In genomic region chr12:119956047-119956446, GRCh38 we compare ENCODE assay signal across 18 cellular contexts. TPM values are rescaled to one million over a fixed set of nuclear protein-coding genes. Genes with fewer than 3 reads are reported as not detected.
DNase-seq lines count a peak whose midpoint lies in the region; ATAC-seq, FAIRE-seq and TF ChIP-seq lines count a peak whose summit lies in the region.
"Had no signal": no experiment of that assay in that cellular context is flagged by ENCODE, and none has a peak within 500 bp of the region (broad histone marks: within the 10 kb centered on the region; RNA-seq: fewer than 3 reads in every experiment).

No MANE protein-coding gene starts in this region.

- H3K9me3 ChIP-seq in mammary epithelial cell (replicated peaks; ENCODE audit: insufficient read depth, low read length) = peaks cover 13% of the 10 kb centered on the region
- no peaks in the 10 kb centered on the region for H3K9me3 ChIP-seq in pancreas

- H3K79me2 ChIP-seq in mammary epithelial cell (ENCODE audit: insufficient read depth, low read length) = no peaks in the 10 kb centered on the region

- H3K27ac ChIP-seq in mammary epithelial cell (ENCODE audit: insufficient read depth, low read depth, low read length) = no peak overlapping the region
- H3K27ac ChIP-seq in pancreas = no peak overlapping the region

- no peaks in the 10 kb centered on the region for H3K27me3 Mint-ChIP-seq in MCF 10A (ENCODE audit: insufficient read depth, unreplicated experiment)
- H3K27me3 Mint-ChIP-seq in HFFc6 (ENCODE audit: insufficient read depth) = peaks cover 3% of the 10 kb centered on the region
- H3K27me3 Mint-ChIP-seq: CD4-positive, alpha-beta T cell had no signal

- in situ Hi-C loops in mammary epithelial cell (cut with MboI; ENCODE audit: low sequenced_read_pairs in 2 of 2) = no loop called here

- POLR2A ChIA-PET in MCF 10A (lab: Yijun Ruan, JAX) = no interaction called here

- intact Hi-C loops in MCF 10A (cut with micrococcal nuclease) (no loop called here), mammary epithelial cell (cut with micrococcal nuclease) (no loop called here), pancreas (cut with DNase I) (no loop called here)

- H3K9me3 Mint-ChIP-seq in MCF 10A (ENCODE audit: unreplicated experiment) (no peaks in the 10 kb centered on the region), HFFc6 (peaks cover 34% of the 10 kb centered on the region)

- CTCF ChIA-PET in MCF 10A (lab: Yijun Ruan, JAX) (interaction anchor here (0.6 kb wide), 1 partner anchor 508 kb away, joined by 4 read pairs; no protein-coding TSS in a partner anchor), mammary epithelial cell (lab: Charles Lee; ENCODE audit: low non-redundant PET) (no interaction called here)

- H3K36me3 Mint-ChIP-seq in MCF 10A (ENCODE audit: insufficient read depth, unreplicated experiment) (no peaks in the 10 kb centered on the region), HFFc6 (ENCODE audit: low read depth) (peaks cover 11% of the 10 kb centered on the region; the same call in 1 of the 2 replicates)

- H3K27ac Mint-ChIP-seq in MCF 10A (ENCODE audit: low read depth, unreplicated experiment) = no peak overlapping the region
- H3K27ac Mint-ChIP-seq in HFFc6 = no peak overlapping the region
- H3K27ac Mint-ChIP-seq: CD4-positive, alpha-beta T cell had no signal

- TF ChIP-seq CTCF in MCF 10A (IDR thresholded peaks at IDR 0.05; ENCODE audit: unreplicated experiment) = no peak
- peak in 1 of 2 donors; percentile 9 for TF ChIP-seq CTCF in mammary epithelial cell (conservative IDR thresholded peaks at IDR 0.05 in 1 of 2, IDR thresholded peaks at IDR 0.05 in 1 of 2; ENCODE audit: extremely low read depth in 1 of 2, insufficient read depth in 1 of 2, low read depth in 1 of 2, low read length in 2 of 2)
- 0 out of 2 replicates have a peak, but pooled peaks have one; percentile 8 for TF ChIP-seq CTCF in HFFc6 (IDR thresholded peaks at IDR 0.05)
- no peak for TF ChIP-seq CTCF in pancreas (IDR thresholded peaks at IDR 0.05)

- ATAC-seq in pancreas (no peak), HG02642 (IDR thresholded peaks at IDR 0.05; ENCODE audit: poor library complexity, unreplicated experiment) (no peak)

- BruUV-seq in MCF 10A (replicated peaks; lab: Mats Ljungman, UMichigan) (no TSS peak), mammary epithelial cell (replicated peaks; lab: Mats Ljungman, UMichigan) (no TSS peak)

- no peak overlapping the region for H3K4me3 Mint-ChIP-seq in MCF 10A (ENCODE audit: unreplicated experiment)
- no peak overlapping the region for H3K4me3 Mint-ChIP-seq in HFFc6
- H3K4me3 Mint-ChIP-seq: CD4-positive, alpha-beta T cell had no signal

- H3K4me1 ChIP-seq in mammary epithelial cell (ENCODE audit: insufficient read depth, low read length) (no peaks in the 10 kb centered on the region), pancreas (no peaks in the 10 kb centered on the region)

- H2AFZ ChIP-seq in mammary epithelial cell (ENCODE audit: low read depth, low read length) = no peak overlapping the region

- H3K27me3 ChIP-seq in mammary epithelial cell (ENCODE audit: insufficient read depth, low read length) (no peaks in the 10 kb centered on the region), pancreas (no peaks in the 10 kb centered on the region)

- no peak for FAIRE-seq in pancreas (lab: Jason Lieb, UNC)

- H3K9ac ChIP-seq in mammary epithelial cell (ENCODE audit: insufficient read depth, low read length) = no peak overlapping the region

- no peaks in the 10 kb centered on the region for H4K20me1 ChIP-seq in mammary epithelial cell (ENCODE audit: insufficient read depth, low read length)

- H3K4me1 Mint-ChIP-seq in MCF 10A (ENCODE audit: insufficient read depth, unreplicated experiment) (no peaks in the 10 kb centered on the region), HFFc6 (ENCODE audit: low read depth) (no peaks in the 10 kb centered on the region)

- H3K4me3 ChIP-seq in mammary epithelial cell (replicated peaks in 1 of 3; ENCODE audit: insufficient read depth in 1 of 3, low read depth in 2 of 3, low read length in 3 of 3) (no peak overlapping the region), pancreas (no peak overlapping the region)

- dilution Hi-C loops in mammary epithelial cell (cut with HindIII; ENCODE audit: low sequenced_read_pairs) = no loop called here

- DNase-seq in MCF 10A (ENCODE audit: unreplicated experiment) = peak; percentile 7
- DNase-seq in mammary epithelial cell = no peak
- DNase-seq in HFFc6 = no peak
- peak; percentile 8 for DNase-seq in amniotic epithelial cell (ENCODE audit: low read depth)
- DNase-seq in cortex of kidney (lab: John Stamatoyannopoulos, UW) = no peak
- DNase-seq in pancreas = no peak
- DNase-seq in HPDE6-E6E7 (ENCODE audit: extremely low spot score) = no peak
- DNase-seq: AML-193; Calu3; CD4-positive, alpha-beta T cell; DND-41; GF-D8; KG1; NCI-H1105 treated with DMSO at 0.1 percent for 48 hours; NCI-H187; NCI-H446; SHP77 treated with DMSO at 0.1 percent for 48 hours had no signal

- H3K4me2 ChIP-seq in mammary epithelial cell (ENCODE audit: insufficient read depth, low read depth, low read length) = no peak overlapping the region

- WGBS in mammary epithelial cell (ENCODE audit: low coverage, missing lambda C conversion rate) = 68% methylated on average over 3 of the region's 3 CpGs
- 73 to 83% methylated on average over 3 of the region's 3 CpGs for WGBS in pancreas, 2 donors

- H3K36me3 ChIP-seq in mammary epithelial cell (ENCODE audit: insufficient read depth, low read length) = no peaks in the 10 kb centered on the region
- no peaks in the 10 kb centered on the region for H3K36me3 ChIP-seq in pancreas

RNA-seq across cellular contexts. Expression of gene BICDL1, which starts 33.0 kb away (rescaled TPM):
- 18.4 and 20.7 TPM in 2 replicates for total RNA-seq in MCF 10A (2022)
- total RNA-seq in mammary epithelial cell = 10 to 100 TPM; 10.7 to 14.8 TPM
- polyA plus RNA-seq in mammary epithelial cell = 9.8 TPM
- 8.0 TPM for polyA minus RNA-seq in mammary epithelial cell
- under 1 TPM in 1 of 6 experiments, not detected in 5; 0.05 TPM for total RNA-seq in HFFc6 (2021; fragmentation: NEBNext Ultra II Directional; extraction: Animal tissue kit (Norgen Biotek cat#: 25700))
- 1 to 10 TPM; 2.0 to 8.0 (median 5.9) TPM for total RNA-seq in pancreas
- polyA plus RNA-seq in pancreas = 10 to 100 TPM; 19.2 to 23.0 TPM

Comparison
In these comparisons a context has a peak if more than half of its experiments do, and no peak if none do; other contexts are left out.
1. DNase-seq: peak in MCF 10A (single experiment) and amniotic epithelial cell (single experiment); none in mammary epithelial cell (single experiment), HFFc6 (single experiment), cortex of kidney (single experiment), pancreas (0 of 6) and HPDE6-E6E7 (single experiment).